In genomic region chr7:32479574-32480200, GRCh38 we compare ENCODE assay signal across 1 cellular context.
A peak's percentile ranks its signal among the peaks of the same experiment; 100 is the strongest.
TF ChIP-seq lines count a peak whose summit lies in the region.

No MANE protein-coding gene starts in this region.

TF ChIP-seq in HEK293, 187 proteins besides CTCF, POLR2A, EP300 and RAD21 (continued from another document):
- peak; percentile 78 for TF ChIP-seq ZNF654 (tag by site-specific recombination; IDR thresholded peaks at IDR 0.05; ENCODE audit: low read depth)
- no peak for TF ChIP-seq ZFHX2 (tag by site-specific recombination; conservative IDR thresholded peaks at IDR 0.05)
